Comparison of ENCODE assay signal across 36 cellular contexts in the genomic region with DNA sequence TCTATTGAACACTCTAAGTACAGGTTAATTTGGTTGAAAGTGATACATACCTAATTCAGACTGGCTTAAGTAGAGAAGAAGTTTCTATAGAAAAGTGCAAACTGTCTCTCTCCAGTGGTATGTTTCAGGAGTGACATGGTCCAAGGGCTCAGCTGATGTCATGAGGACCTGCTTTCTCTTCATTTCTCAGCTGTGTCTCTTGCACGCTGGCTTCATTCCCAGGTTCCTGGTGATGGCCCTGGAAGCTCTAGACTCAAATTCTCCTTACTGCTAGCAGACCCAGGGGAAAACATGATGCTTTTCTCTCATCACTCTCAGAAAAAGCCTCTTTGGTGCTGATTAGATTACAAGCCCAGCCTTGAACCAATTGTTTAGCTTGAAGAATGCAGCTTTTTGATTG.
"Had no signal": no experiment of that assay in that cellular context is flagged by ENCODE, and none has a peak within 500 bp of the region (broad histone marks: within the 10 kb centered on the region; RNA-seq: fewer than 3 reads in every experiment).

No MANE protein-coding gene starts in this region.

- H3K4me3 ChIP-seq: MG63, Peyer's patch had no signal

- H3K36me3 Mint-ChIP-seq: activated CD8-positive, alpha-beta memory T cell treated with anti-CD3 and anti-CD28 coated beads, Interleukin-2, amount 10 ng/mL, durations not matched to agents 7 days and 5 days; activated naive CD4-positive, alpha-beta T cell treated with anti-CD3 and anti-CD28 coated beads, Interleukin-2, amount 10 ng/mL, durations not matched to agents 7 days and 5 days; activated naive CD8-positive, alpha-beta T cell treated with anti-CD3 and anti-CD28 coated beads for 36 hours had no signal

- H3K27me3 ChIP-seq: brain microvascular endothelial cell, MG63, Peyer's patch had no signal

- H3K27ac Mint-ChIP-seq: activated CD4-positive, alpha-beta memory T cell treated with anti-CD3 and anti-CD28 coated beads, Interleukin-2, amount 10 ng/mL, durations not matched to agents 7 days and 5 days; activated CD8-positive, alpha-beta memory T cell treated with anti-CD3 and anti-CD28 coated beads, Interleukin-2, amount 10 ng/mL, durations not matched to agents 7 days and 5 days; activated naive CD4-positive, alpha-beta T cell treated with anti-CD3 and anti-CD28 coated beads, Interleukin-2, amount 10 ng/mL, durations not matched to agents 7 days and 5 days; activated naive CD8-positive, alpha-beta T cell treated with anti-CD3 and anti-CD28 coated beads for 36 hours had no signal

- ATAC-seq: activated CD8-positive, alpha-beta memory T cell treated with anti-CD3 and anti-CD28 coated beads, Interleukin-2, amount 10 ng/mL, durations not matched to agents 7 days and 5 days; PC-3 had no signal

- H3K36me3 ChIP-seq: brain microvascular endothelial cell, MG63, Peyer's patch, WERI-Rb-1 had no signal

- H3K27ac ChIP-seq: brain microvascular endothelial cell, Peyer's patch, WERI-Rb-1 had no signal

- H3K4me1 Mint-ChIP-seq: activated CD4-positive, alpha-beta memory T cell treated with anti-CD3 and anti-CD28 coated beads, Interleukin-2, amount 10 ng/mL, durations not matched to agents 7 days and 5 days; activated CD8-positive, alpha-beta memory T cell treated with anti-CD3 and anti-CD28 coated beads, Interleukin-2, amount 10 ng/mL, durations not matched to agents 7 days and 5 days; activated naive CD4-positive, alpha-beta T cell treated with anti-CD3 and anti-CD28 coated beads, Interleukin-2, amount 10 ng/mL, durations not matched to agents 7 days and 5 days; central memory CD8-positive, alpha-beta T cell had no signal

- H3K9me3 Mint-ChIP-seq: activated CD4-positive, alpha-beta memory T cell treated with anti-CD3 and anti-CD28 coated beads, Interleukin-2, amount 10 ng/mL, durations not matched to agents 7 days and 5 days; activated naive CD4-positive, alpha-beta T cell treated with anti-CD3 and anti-CD28 coated beads, Interleukin-2, amount 10 ng/mL, durations not matched to agents 7 days and 5 days; activated naive CD8-positive, alpha-beta T cell treated with anti-CD3 and anti-CD28 coated beads for 36 hours; central memory CD8-positive, alpha-beta T cell had no signal

- H3K4me1 ChIP-seq: Peyer's patch had no signal

- DNase-seq: activated CD4-positive, alpha-beta memory T cell treated with anti-CD3 and anti-CD28 coated beads, Interleukin-2, amount 10 ng/mL, durations not matched to agents 7 days and 5 days; activated CD4-positive, alpha-beta T cell treated with anti-CD3 and anti-CD28 coated beads for 1 hour; activated CD4-positive, alpha-beta T cell treated with anti-CD3 and anti-CD28 coated beads for 48 hours; activated CD4-positive, CD25-positive, alpha-beta regulatory T cell; activated CD8-positive, alpha-beta memory T cell treated with anti-CD3 and anti-CD28 coated beads for 24 hours; activated CD8-positive, alpha-beta memory T cell treated with anti-CD3 and anti-CD28 coated beads, Interleukin-2, amount 10 ng/mL, durations not matched to agents 7 days and 5 days; activated CD8-positive, alpha-beta memory T cell treated with anti-CD3 and anti-CD28 coated beads, Interleukin-2, amount 50 U/mL, for 48 hours; activated effector memory CD4-positive, alpha-beta T cell treated with Interleukin-2 at 50 U/mL for 16 hours; activated naive CD4-positive, alpha-beta T cell treated with anti-CD3 and anti-CD28 coated beads, Interleukin-2, amount 10 ng/mL, durations not matched to agents 7 days and 5 days; activated naive CD8-positive, alpha-beta T cell treated with anti-CD3 and anti-CD28 coated beads for 36 hours; activated T-cell treated with anti-CD3 and anti-CD28 coated beads, Interleukin-2, amount 50 U/mL, for 48 hours; amniotic stem cell; aorta; brain microvascular endothelial cell; Kasumi-1; KG1; MG63; MV-4-11; NCI-H1092; NCI-H1436 treated with DMSO at 0.1 percent for 48 hours; NCI-H1694 treated with DMSO at 0.1 percent for 48 hours; NCI-H2029; NCI-H2171 treated with DMSO at 0.1 percent for 48 hours; NCI-H2227 treated with DMSO at 0.1 percent for 48 hours; NCI-H446; NCI-H510A treated with DMSO at 0.1 percent for 48 hours; NCI-H526 treated with DMSO at 0.1 percent for 48 hours; NCI-H82; PC-3; Peyer's patch; RPMI8226; SW 1271; T-helper 1 cell; T1000; WERI-Rb-1 had no signal

- H3K9me3 ChIP-seq: MG63, Peyer's patch had no signal

- H3K4me3 Mint-ChIP-seq: activated CD4-positive, alpha-beta memory T cell treated with anti-CD3 and anti-CD28 coated beads, Interleukin-2, amount 10 ng/mL, durations not matched to agents 7 days and 5 days; activated CD8-positive, alpha-beta memory T cell treated with anti-CD3 and anti-CD28 coated beads, Interleukin-2, amount 10 ng/mL, durations not matched to agents 7 days and 5 days; activated naive CD4-positive, alpha-beta T cell treated with anti-CD3 and anti-CD28 coated beads, Interleukin-2, amount 10 ng/mL, durations not matched to agents 7 days and 5 days; activated naive CD8-positive, alpha-beta T cell treated with anti-CD3 and anti-CD28 coated beads for 36 hours; central memory CD8-positive, alpha-beta T cell had no signal

- H3K27me3 Mint-ChIP-seq: activated naive CD8-positive, alpha-beta T cell treated with anti-CD3 and anti-CD28 coated beads for 36 hours had no signal
